In genomic region chr9:35689601-35690446, GRCh38 we compare ENCODE assay signal across 8 cellular contexts. TPM values are rescaled to one million over a fixed set of nuclear protein-coding genes. Genes with fewer than 3 reads are reported as not detected.
DNase-seq lines count a peak whose midpoint lies in the region; ATAC-seq and TF ChIP-seq lines count a peak whose summit lies in the region.

Gene TPM2 (minus strand): TSS chr9:35689925. CDS start chr9:35689817, 108 bp downstream.

- CTCF ChIA-PET in BJ (lab: Yijun Ruan, JAX) = interaction anchor here (0.6 to 3.8 kb wide), 10 partner anchors 9 to 153 kb away, joined by 3 to 26 read pairs (median 4); partner anchors contain the start of genes CCDC107, RMRP and TLN1

- POLR2A ChIA-PET in BJ (lab: Charles Lee) = interaction anchor here (0.6 to 4.2 kb wide), 7 partner anchors 9 to 60 kb away, joined by 3 to 35 read pairs (median 7); partner anchors contain the start of genes CCDC107, CREB3, RMRP and TLN1

- no peak for ATAC-seq in stimulated activated effector memory CD8-positive, alpha-beta T cell treated with anti-CD3 and anti-CD28 coated beads, Interleukin-12 subunit alpha, Interleukin-12 subunit beta, amount 100 ng/mL, for 72 hours
- no peak for ATAC-seq in GM19395 (IDR thresholded peaks at IDR 0.05; ENCODE audit: unreplicated experiment)

- H3K27me3 ChIP-seq in BJ (ENCODE audit: control insufficient read depth, insufficient read depth, low read length) (no peaks in the 10 kb centered on the region), HUES64 (ENCODE audit: insufficient read depth, low read length) (no peaks in the 10 kb centered on the region), breast epithelium (no peaks in the 10 kb centered on the region)

- TF ChIP-seq CTCF in BJ (IDR thresholded peaks at IDR 0.05; ENCODE audit: insufficient read depth, low read depth, low read length) = no peak
- no peak for TF ChIP-seq CTCF in breast epithelium (IDR thresholded peaks at IDR 0.05)

- no peaks in the 10 kb centered on the region for H3K9me3 Mint-ChIP-seq in stimulated activated effector memory CD8-positive, alpha-beta T cell treated with anti-CD3 and anti-CD28 coated beads, Interleukin-12 subunit alpha, Interleukin-12 subunit beta, amount 100 ng/mL, for 72 hours

- peak within 1 kb of the TSS; percentile 86 for H3K27ac Mint-ChIP-seq in stimulated activated effector memory CD8-positive, alpha-beta T cell treated with anti-CD3 and anti-CD28 coated beads, Interleukin-12 subunit alpha, Interleukin-12 subunit beta, amount 100 ng/mL, for 72 hours

- H3K4me3 ChIP-seq in BJ (ENCODE audit: low read depth, low read length) = peak within 1 kb of the TSS; percentile 98
- H3K4me3 ChIP-seq in HUES64 (ENCODE audit: low read length) = peak within 1 kb of the TSS; percentile 77
- H3K4me3 ChIP-seq in breast epithelium = peak within 1 kb of the TSS; percentile 55 to 81 (median 68)

- peak within 1 kb of the TSS; percentile 85 for H3K9ac ChIP-seq in HUES64 (ENCODE audit: low read depth, low read length)

- intact Hi-C loops in breast epithelium (cut with DNase I; ENCODE audit: low total_unique reads) = no loop called here

- WGBS in HUES64 = under 1% methylated on average over 67 of the region's 67 CpGs

- H3K36me3 ChIP-seq in BJ (ENCODE audit: control insufficient read depth, insufficient read depth, low read length) (peaks cover 24% of the 10 kb centered on the region), HUES64 (ENCODE audit: insufficient read depth, low read length) (peaks cover 32% of the 10 kb centered on the region), breast epithelium (no peaks in the 10 kb centered on the region)

- peak within 1 kb of the TSS; percentile 85 for H3K27ac ChIP-seq in HUES64 (ENCODE audit: low read depth, low read length)
- peak within 1 kb of the TSS; percentile 92 to 94 for H3K27ac ChIP-seq in breast epithelium

- peaks cover 9% of the 10 kb centered on the region for H3K4me1 ChIP-seq in HUES64 (ENCODE audit: insufficient read depth, low read length)
- H3K4me1 ChIP-seq in breast epithelium = peaks cover 0 to 3% of the 10 kb centered on the region in 2 donors

- DNase-seq in BJ (ENCODE audit: low read depth) = peak; percentile 46
- DNase-seq in breast epithelium (ENCODE audit: low spot score in 2 of 2) = peak; percentile 69 to 88
- DNase-seq in islet precursor cell = peak; percentile 93
- no peak for DNase-seq in stimulated activated effector memory CD8-positive, alpha-beta T cell treated with anti-CD3 and anti-CD28 coated beads, Interleukin-12 subunit alpha, Interleukin-12 subunit beta, amount 100 ng/mL, for 72 hours (ENCODE audit: low spot score in 2 of 2)
- no peak for DNase-seq in medulla oblongata (ENCODE audit: extremely low spot score)
- no peak for DNase-seq in DMS 273 treated with DMSO at 0.1 percent for 48 hours (lab: John Stamatoyannopoulos, UW)

- H3K36me3 Mint-ChIP-seq in stimulated activated effector memory CD8-positive, alpha-beta T cell treated with anti-CD3 and anti-CD28 coated beads, Interleukin-12 subunit alpha, Interleukin-12 subunit beta, amount 100 ng/mL, for 72 hours = peaks cover 12% of the 10 kb centered on the region

- peaks cover 37% of the 10 kb centered on the region for H3K4me1 Mint-ChIP-seq in stimulated activated effector memory CD8-positive, alpha-beta T cell treated with anti-CD3 and anti-CD28 coated beads, Interleukin-12 subunit alpha, Interleukin-12 subunit beta, amount 100 ng/mL, for 72 hours

- peak within 1 kb of the TSS; percentile 78 for H3K4me3 Mint-ChIP-seq in stimulated activated effector memory CD8-positive, alpha-beta T cell treated with anti-CD3 and anti-CD28 coated beads, Interleukin-12 subunit alpha, Interleukin-12 subunit beta, amount 100 ng/mL, for 72 hours

- H3K9me3 ChIP-seq in HUES64 (ENCODE audit: insufficient read depth, low read depth, low read length) (no peaks in the 10 kb centered on the region), breast epithelium (no peaks in the 10 kb centered on the region)

- TF ChIP-seq POLR2A in breast epithelium (IDR thresholded peaks at IDR 0.05) = peak; percentile 21

RNA-seq across cellular contexts. Expression of gene TPM2, which starts in this region (rescaled TPM):
- polyA plus RNA-seq in BJ (2011; rRNA removed) = 1,727 and 2,061 TPM in 2 replicates
- 328 and 340 TPM in 2 replicates for polyA minus RNA-seq in BJ (2011; rRNA and poly(A)+ RNA removed)
- 223 TPM for polyA plus RNA-seq in HUES64 (2013, experiment 1 of 2)
- polyA plus RNA-seq in HUES64 (2013, experiment 2 of 2) = 220 TPM
- total RNA-seq in breast epithelium = 100 to 1,000 TPM; 143 to 402 (median 258) TPM

Comparison
In these comparisons a context has a peak if more than half of its experiments do, and no peak if none do; other contexts are left out.
1. DNase-seq: peak in BJ (single experiment), breast epithelium (2 of 2) and islet precursor cell (single experiment); none in stimulated activated effector memory CD8-positive, alpha-beta T cell treated with anti-CD3 and anti-CD28 coated beads, Interleukin-12 subunit alpha, Interleukin-12 subunit beta, amount 100 ng/mL, for 72 hours (0 of 2), medulla oblongata (single experiment) and DMS 273 treated with DMSO at 0.1 percent for 48 hours (single experiment).
2. Peak in every context shown above with its lines, with median percentiles within 50 percentile points of each other: H3K4me3 ChIP-seq.